1 cellular context compared by ENCODE assay signal in genomic region chr3:184241447-184242296, GRCh38.
TF ChIP-seq lines count a peak whose summit lies in the region.

No MANE protein-coding gene starts in this region.

TF ChIP-seq in HepG2, 621 proteins besides CTCF, POLR2A, EP300 and RAD21 (continued from another document and continues in another):
- TF ChIP-seq CCAR2 (optimal IDR thresholded peaks at IDR 0.05; ENCODE audit: low read depth, low read length) (no peak), ZNF484 (CRISPR knock-in tag; IDR thresholded peaks at IDR 0.05; ENCODE audit: borderline replicate concordance, low read depth) (no peak), HMGXB3 (CRISPR knock-in tag; IDR thresholded peaks at IDR 0.05; ENCODE audit: borderline replicate concordance) (0 out of 2 replicates have a peak, but pooled peaks have one; percentile 40), AKAP8 (CRISPR knock-in tag; IDR thresholded peaks at IDR 0.05) (peak; percentile 97), ZNF740 (CRISPR knock-in tag; IDR thresholded peaks at IDR 0.05) (peak; percentile 86), KLF15 (CRISPR knock-in tag; IDR thresholded peaks at IDR 0.05; ENCODE audit: borderline replicate concordance) (no peak), NFE2L2 (IDR thresholded peaks at IDR 0.05; ENCODE audit: low read length) (no peak), CBX2 (IDR thresholded peaks at IDR 0.05; ENCODE audit: low read depth, low read length) (no peak), CBX2 (CRISPR knock-in tag; IDR thresholded peaks at IDR 0.05; ENCODE audit: low read depth) (no peak), ZNF331 (CRISPR knock-in tag; IDR thresholded peaks at IDR 0.05) (peak; percentile 94), LCORL (IDR thresholded peaks at IDR 0.05) (peak; percentile 52; the same call in 1 of the 2 replicates), LCORL (CRISPR knock-in tag; IDR thresholded peaks at IDR 0.05) (peak; percentile 98), KMT2B (CRISPR knock-in tag; IDR thresholded peaks at IDR 0.05) (0 out of 2 replicates have a peak, but pooled peaks have one; percentile 40), ZEB1 (IDR thresholded peaks at IDR 0.05; ENCODE audit: insufficient replicate concordance, low read depth) (peak; percentile 54), RBFOX2 (IDR thresholded peaks at IDR 0.05; ENCODE audit: low read depth, low read length) (peak; percentile 88), JUND (CRISPR knock-in tag; IDR thresholded peaks at IDR 0.05) (no peak), ATM (IDR thresholded peaks at IDR 0.05; ENCODE audit: borderline replicate concordance) (no peak), NFKBIZ (CRISPR knock-in tag; IDR thresholded peaks at IDR 0.05) (peak; percentile 74; the same call in 1 of the 2 replicates), ZMAT3 (CRISPR knock-in tag; conservative IDR thresholded peaks at IDR 0.05) (no peak), BRF2 (CRISPR knock-in tag; IDR thresholded peaks at IDR 0.05) (peak; percentile 76; the same call in 1 of the 2 replicates), SATB2 (CRISPR knock-in tag; IDR thresholded peaks at IDR 0.05) (no peak), TCF7L2 (IDR thresholded peaks at IDR 0.05; ENCODE audit: low read depth, low read length) (no peak), RFX3 (CRISPR knock-in tag; IDR thresholded peaks at IDR 0.05) (no peak), ZNF281 (CRISPR knock-in tag; IDR thresholded peaks at IDR 0.05; ENCODE audit: borderline replicate concordance) (0 out of 2 replicates have a peak, but pooled peaks have one; percentile 24), ZNF18 (CRISPR knock-in tag; IDR thresholded peaks at IDR 0.05; ENCODE audit: insufficient replicate concordance) (peak; percentile 89), STAT5B (CRISPR knock-in tag; IDR thresholded peaks at IDR 0.05) (no peak), ZNF230 (CRISPR knock-in tag; IDR thresholded peaks at IDR 0.05) (peak; percentile 82; the same call in 1 of the 2 replicates), WIZ (CRISPR knock-in tag; IDR thresholded peaks at IDR 0.05) (peak; percentile 98), ZBTB38 (CRISPR knock-in tag; IDR thresholded peaks at IDR 0.05) (peak; percentile 82; the same call in 1 of the 2 replicates), IRF9 (CRISPR knock-in tag; IDR thresholded peaks at IDR 0.05; ENCODE audit: borderline replicate concordance) (0 out of 2 replicates have a peak, but pooled peaks have one; percentile 83), ZNF512B (CRISPR knock-in tag; IDR thresholded peaks at IDR 0.05; ENCODE audit: borderline replicate concordance) (0 out of 2 replicates have a peak, but pooled peaks have one; percentile 49), ZNF543 (CRISPR knock-in tag; IDR thresholded peaks at IDR 0.05) (peak; percentile 93), FOSL2 (CRISPR knock-in tag; IDR thresholded peaks at IDR 0.05) (peak; percentile 68), ZNF503 (CRISPR knock-in tag; IDR thresholded peaks at IDR 0.05) (peak; percentile 84), ARID5B (CRISPR knock-in tag; IDR thresholded peaks at IDR 0.05) (peak; percentile 87), HHEX (CRISPR knock-in tag; IDR thresholded peaks at IDR 0.05) (no peak), PHF8 (CRISPR knock-in tag; IDR thresholded peaks at IDR 0.05) (peak; percentile 63; the same call in 1 of the 2 replicates), HCFC1 (IDR thresholded peaks at IDR 0.05; ENCODE audit: low read depth, low read length) (no peak), RARG (CRISPR knock-in tag; IDR thresholded peaks at IDR 0.05; ENCODE audit: low read depth) (no peak), TOPORS (CRISPR knock-in tag; IDR thresholded peaks at IDR 0.05) (peak; percentile 99), KDM4B (CRISPR knock-in tag; IDR thresholded peaks at IDR 0.05) (peak; percentile 96), ZNF816 (CRISPR knock-in tag; IDR thresholded peaks at IDR 0.05; ENCODE audit: borderline replicate concordance) (0 out of 2 replicates have a peak, but pooled peaks have one; percentile 46)
